8 cellular contexts compared by ENCODE assay signal in genomic region chr11:208177-208916, GRCh38. TPM values are rescaled to one million over a fixed set of nuclear protein-coding genes. Genes with fewer than 3 reads are reported as not detected.
DNase-seq lines count a peak whose midpoint lies in the region; ATAC-seq and TF ChIP-seq lines count a peak whose summit lies in the region.

No MANE protein-coding gene starts in this region.

- H3K27ac Mint-ChIP-seq in T-helper 1 cell treated with Interleukin-12 subunit alpha and Interleukin-12 subunit beta and Interleukin-4 antibody, amounts not matched to agents 30 μg/mL and 1 μg/mL, for 36 hours, result peak overlapping the region; percentile 97

- peaks cover 26% of the 10 kb centered on the region for H3K4me1 Mint-ChIP-seq in T-helper 1 cell treated with Interleukin-12 subunit alpha and Interleukin-12 subunit beta and Interleukin-4 antibody, amounts not matched to agents 30 μg/mL and 1 μg/mL, for 36 hours (ENCODE audit: low read depth)

- peak overlapping the region; percentile 100 for H3K27ac ChIP-seq in left ventricle myocardium inferior (replicated peaks)
- peak overlapping the region; percentile 97 to 99 (median 99) for H3K27ac ChIP-seq in upper lobe of left lung

- H3K9me3 ChIP-seq in left ventricle myocardium inferior (replicated peaks), result no peaks in the 10 kb centered on the region
- no peaks in the 10 kb centered on the region for H3K9me3 ChIP-seq in upper lobe of left lung

- no peaks in the 10 kb centered on the region for H3K27me3 ChIP-seq in left ventricle myocardium inferior (ENCODE audit: low read depth)
- H3K27me3 ChIP-seq in upper lobe of left lung, result no peaks in the 10 kb centered on the region

- peak; percentile 30 for ATAC-seq in GM21576 (IDR thresholded peaks at IDR 0.05; ENCODE audit: unreplicated experiment)
- peak; percentile 85 to 89 for ATAC-seq in upper lobe of left lung (ENCODE audit: low FRiP score in 2 of 2)

- H3K27me3 Mint-ChIP-seq in T-helper 1 cell treated with Interleukin-12 subunit alpha and Interleukin-12 subunit beta and Interleukin-4 antibody, amounts not matched to agents 30 μg/mL and 1 μg/mL, for 36 hours (ENCODE audit: low read depth), result no peaks in the 10 kb centered on the region

- peak overlapping the region; percentile 91 for H3K4me3 Mint-ChIP-seq in T-helper 1 cell treated with Interleukin-12 subunit alpha and Interleukin-12 subunit beta and Interleukin-4 antibody, amounts not matched to agents 30 μg/mL and 1 μg/mL, for 36 hours

- peaks cover 81% of the 10 kb centered on the region for H3K4me1 ChIP-seq in left ventricle myocardium inferior
- H3K4me1 ChIP-seq in upper lobe of left lung, result peaks cover 38 to 58% (median 44%) of the 10 kb centered on the region in 4 donors

- intact Hi-C loops in left ventricle myocardium inferior (cut with micrococcal nuclease), result no loop called here
- intact Hi-C loops in posterior vena cava (cut with DNase I), result loop anchor here in 1 of 2 donors (10.0 kb wide), 1 partner anchor 156 kb away; the partner anchor contains the start of gene B4GALNT4

- peak; percentile 43 for DNase-seq in CMK (ENCODE audit: low read depth)
- DNase-seq in MV-4-11 (lab: John Stamatoyannopoulos, UW), result peak; percentile 66
- DNase-seq in amniotic epithelial cell (ENCODE audit: low read depth), result peak; percentile 49
- peak; percentile 85 for DNase-seq in left ventricle myocardium inferior
- DNase-seq in posterior vena cava (ENCODE audit: low spot score), result peak; percentile 96
- peak; percentile 87 to 97 for DNase-seq in upper lobe of left lung

- H3K36me3 ChIP-seq in left ventricle myocardium inferior, result peaks cover 61% of the 10 kb centered on the region
- peaks cover 22 to 64% (median 57%) of the 10 kb centered on the region in 4 donors for H3K36me3 ChIP-seq in upper lobe of left lung

- peak in 1 of 4 donors; percentile 10 for TF ChIP-seq EP300 in upper lobe of left lung (IDR thresholded peaks at IDR 0.05)

- H3K4me3 ChIP-seq in left ventricle myocardium inferior (peak overlapping the region; percentile 95), upper lobe of left lung (peak overlapping the region; percentile 71 to 87 (median 78))

- WGBS in upper lobe of left lung, 2 donors, result 0% methylated on average over 18 to 31 of the region's 57 CpGs

- no peaks in the 10 kb centered on the region for H3K9me3 Mint-ChIP-seq in T-helper 1 cell treated with Interleukin-12 subunit alpha and Interleukin-12 subunit beta and Interleukin-4 antibody, amounts not matched to agents 30 μg/mL and 1 μg/mL, for 36 hours

- TF ChIP-seq CTCF in left ventricle myocardium inferior (IDR thresholded peaks at IDR 0.05; ENCODE audit: borderline replicate concordance) (no peak), upper lobe of left lung (IDR thresholded peaks at IDR 0.05) (peak in 1 of 6 experiments; percentile 13)

- H3K36me3 Mint-ChIP-seq in T-helper 1 cell treated with Interleukin-12 subunit alpha and Interleukin-12 subunit beta and Interleukin-4 antibody, amounts not matched to agents 30 μg/mL and 1 μg/mL, for 36 hours (ENCODE audit: low read depth), result peaks cover 29% of the 10 kb centered on the region

- peak in 3 of 4 donors; percentile 76 to 93 (median 82) for TF ChIP-seq POLR2A in upper lobe of left lung (IDR thresholded peaks at IDR 0.05)

RNA-seq across cellular contexts. Expression of gene RIC8A, which starts 0.8 kb away (rescaled TPM):
- 46.1 TPM for total RNA-seq in left ventricle myocardium inferior
- 10 to 100 TPM; 73.8 to 87.5 TPM for total RNA-seq in posterior vena cava
- total RNA-seq in upper lobe of left lung, result 100 to 1,000 TPM in 4 of 6 donors, 10 to 100 TPM in 2; 65.9 to 135 (median 105) TPM

RNA-seq across cellular contexts. Expression of gene BET1L, which starts 1.1 kb away (rescaled TPM):
- total RNA-seq in left ventricle myocardium inferior, result 24.0 TPM
- 10 to 100 TPM; 37.5 to 39.1 TPM for total RNA-seq in posterior vena cava
- total RNA-seq in upper lobe of left lung, result 10 to 100 TPM; 24.3 to 70.1 (median 39.0) TPM

RNA-seq across cellular contexts. Expression of gene SCGB1C1, which starts 15.5 kb away (rescaled TPM):
- total RNA-seq in left ventricle myocardium inferior (not detected), posterior vena cava (not detected), upper lobe of left lung (not detected)

RNA-seq across cellular contexts. Expression of gene SIRT3, which starts 27.8 kb away (rescaled TPM):
- 36.4 TPM for total RNA-seq in left ventricle myocardium inferior
- 10 to 100 TPM in 1 of 2 donors, 1 to 10 TPM in 1; 9.1 to 13.3 TPM for total RNA-seq in posterior vena cava
- total RNA-seq in upper lobe of left lung, result 10 to 100 TPM; 11.7 to 37.6 (median 24.0) TPM

RNA-seq across cellular contexts. Expression of gene PSMD13, which starts 28.4 kb away (rescaled TPM):
- total RNA-seq in left ventricle myocardium inferior (94.1 TPM), posterior vena cava (10 to 100 TPM; 83.2 to 89.6 TPM), upper lobe of left lung (100 to 1,000 TPM in 4 of 6 donors, 10 to 100 TPM in 2; 85.2 to 113 (median 106) TPM)

Comparison
In these comparisons a context has a peak if more than half of its experiments do, and no peak if none do; other contexts are left out.
1. Peak in every context shown above with its lines: DNase-seq, ATAC-seq, H3K4me3 ChIP-seq and H3K27ac ChIP-seq.
2. DNase-seq: peak in every context shown above with its lines; median percentile 96 in posterior vena cava; 92 in upper lobe of left lung; 85 in left ventricle myocardium inferior; 66 in MV-4-11; 49 in amniotic epithelial cell; 43 in CMK.